Comparison of ENCODE assay signal across 8 cellular contexts in the genomic region with DNA sequence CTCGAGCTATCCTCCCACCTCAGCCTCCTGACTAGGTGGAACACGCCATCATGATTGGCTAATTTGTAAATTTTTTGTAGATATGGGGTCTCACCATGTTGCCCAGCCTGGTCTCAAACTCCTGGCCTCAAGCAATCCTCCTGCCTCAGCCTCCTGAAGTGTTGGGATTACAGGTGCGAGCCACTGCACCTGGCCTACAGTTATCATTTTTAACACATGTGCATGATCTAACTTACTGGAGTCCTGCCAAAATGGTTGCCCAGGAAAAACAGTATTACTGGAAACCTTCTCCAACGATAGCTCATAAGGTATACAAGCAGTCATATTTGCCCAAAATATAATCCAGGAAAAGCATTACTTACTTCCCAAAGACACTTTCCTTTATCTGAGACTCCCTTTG.
"Had no signal": no experiment of that assay in that cellular context is flagged by ENCODE, and none has a peak within 500 bp of the region (broad histone marks: within the 10 kb centered on the region; RNA-seq: fewer than 3 reads in every experiment).

No MANE protein-coding gene starts in this region.

- FAIRE-seq: G401.6, GM12878, GM12891, GM12892, GM18507, GM19239 had no signal

- H3K4me3 ChIP-seq: GM12878 had no signal

- ATAC-seq: GM12878 had no signal

- DNase-seq: GDM1, GF-D8 had no signal
